In the genomic region with DNA sequence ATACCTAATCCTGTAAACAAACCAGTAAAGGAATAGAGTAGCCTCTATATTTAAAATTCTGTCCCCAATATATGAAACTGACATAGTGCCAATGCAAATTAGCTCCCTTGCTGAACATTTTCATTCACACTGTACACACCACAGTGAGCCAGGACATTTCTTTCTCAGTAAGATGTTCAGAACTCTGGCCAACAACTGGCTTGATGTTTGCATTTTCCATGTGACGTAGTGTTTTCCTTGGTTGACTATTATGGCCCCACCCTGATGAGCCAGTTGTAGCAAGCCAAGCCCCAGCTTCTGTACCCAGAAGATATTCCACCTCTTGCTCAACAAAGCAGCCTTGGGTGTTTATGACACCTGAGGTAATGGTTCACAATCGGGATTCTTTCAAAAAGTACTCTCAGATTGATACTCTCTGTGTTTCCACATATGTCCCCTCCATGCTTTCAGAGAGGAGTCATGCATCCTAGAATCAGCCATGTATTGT, we compare ENCODE assay signal across 9 cellular contexts. TPM values are rescaled to one million over a fixed set of nuclear protein-coding genes. Genes with fewer than 3 reads are reported as not detected.
DNase-seq lines count a peak whose midpoint lies in the region; ATAC-seq and TF ChIP-seq lines count a peak whose summit lies in the region.
"Had no signal": no experiment of that assay in that cellular context is flagged by ENCODE, and none has a peak within 500 bp of the region (broad histone marks: within the 10 kb centered on the region; RNA-seq: fewer than 3 reads in every experiment).

No MANE protein-coding gene starts in this region.

- no peak overlapping the region for H3K4me2 ChIP-seq in parathyroid adenoma (ENCODE audit: low read length)

- peak overlapping the region; percentile 15 for H3K4me3 Mint-ChIP-seq in activated T-helper 1 cell treated with anti-CD3 and anti-CD28 coated beads, Interleukin-12 subunit alpha, Interleukin-12 subunit beta, Interleukin-2, Interleukin-4 antibody, amounts not matched to agents 30 ng/mL and 10 ng/mL and 1 ng/mL, durations not matched to agents 14 hours and 24 hours and 36 hours

- peaks cover 3% of the 10 kb centered on the region for H3K36me3 ChIP-seq in parathyroid adenoma (ENCODE audit: control insufficient read depth, insufficient read depth, low read length)

- H3K27ac Mint-ChIP-seq in activated T-helper 1 cell treated with anti-CD3 and anti-CD28 coated beads, Interleukin-12 subunit alpha, Interleukin-12 subunit beta, Interleukin-2, Interleukin-4 antibody, amounts not matched to agents 30 ng/mL and 10 ng/mL and 1 ng/mL, durations not matched to agents 14 hours and 24 hours and 36 hours: peak overlapping the region; percentile 31

- intact Hi-C loops in activated T-helper 1 cell treated with anti-CD3 and anti-CD28 coated beads, Interleukin-12 subunit alpha, Interleukin-12 subunit beta, Interleukin-2, Interleukin-4 antibody, amounts not matched to agents 30 ng/mL and 10 ng/mL and 1 ng/mL, durations not matched to agents 14 hours and 24 hours and 36 hours (cut with micrococcal nuclease): no loop called here

- ATAC-seq in HG02981 (IDR thresholded peaks at IDR 0.05; ENCODE audit: unreplicated experiment): peak; percentile 48

- H3K27me3 Mint-ChIP-seq in activated T-helper 1 cell treated with anti-CD3 and anti-CD28 coated beads, Interleukin-12 subunit alpha, Interleukin-12 subunit beta, Interleukin-2, Interleukin-4 antibody, amounts not matched to agents 30 ng/mL and 10 ng/mL and 1 ng/mL, durations not matched to agents 14 hours and 24 hours and 36 hours (ENCODE audit: insufficient read depth): no peaks in the 10 kb centered on the region

- DNase-seq in DMS53 (lab: John Stamatoyannopoulos, UW) (peak; percentile 31), DMS53 treated with DMSO at 0.1 percent for 48 hours (lab: John Stamatoyannopoulos, UW; ENCODE audit: unreplicated experiment) (no peak), SIG-M5 (lab: John Stamatoyannopoulos, UW) (no peak), epidermal melanocyte (ENCODE audit: insufficient read length, low spot score) (no peak)
- DNase-seq in activated T-helper 1 cell treated with anti-CD3 and anti-CD28 coated beads, Interleukin-12 subunit alpha, Interleukin-12 subunit beta, Interleukin-2, Interleukin-4 antibody, amounts not matched to agents 30 ng/mL and 10 ng/mL and 1 ng/mL, durations not matched to agents 14 hours and 24 hours and 36 hours (ENCODE audit: low spot score): no peak
- DNase-seq in stimulated activated CD4-positive, alpha-beta T cell treated with anti-CD3 and anti-CD28 coated beads, Interleukin-1b, Interleukin-23, amount 100 ng/mL, for 48 hours: no peak

- no peak overlapping the region for H3K4me3 ChIP-seq in parathyroid adenoma (ENCODE audit: low read depth, low read length)

- peak overlapping the region; percentile 42 for H2AFZ ChIP-seq in parathyroid adenoma

- no peaks in the 10 kb centered on the region for H3K9me3 ChIP-seq in parathyroid adenoma (ENCODE audit: control insufficient read depth, low read length)

- H3K79me2 ChIP-seq in parathyroid adenoma: no peaks in the 10 kb centered on the region

- H3K36me3 Mint-ChIP-seq in activated T-helper 1 cell treated with anti-CD3 and anti-CD28 coated beads, Interleukin-12 subunit alpha, Interleukin-12 subunit beta, Interleukin-2, Interleukin-4 antibody, amounts not matched to agents 30 ng/mL and 10 ng/mL and 1 ng/mL, durations not matched to agents 14 hours and 24 hours and 36 hours (ENCODE audit: low read depth): no peaks in the 10 kb centered on the region

- peaks cover 8% of the 10 kb centered on the region for H3K4me1 ChIP-seq in parathyroid adenoma

- H3K9me3 Mint-ChIP-seq in activated T-helper 1 cell treated with anti-CD3 and anti-CD28 coated beads, Interleukin-12 subunit alpha, Interleukin-12 subunit beta, Interleukin-2, Interleukin-4 antibody, amounts not matched to agents 30 ng/mL and 10 ng/mL and 1 ng/mL, durations not matched to agents 14 hours and 24 hours and 36 hours: no peaks in the 10 kb centered on the region

- no peaks in the 10 kb centered on the region for H3K27me3 ChIP-seq in parathyroid adenoma (ENCODE audit: control insufficient read depth, insufficient read depth, low read length)

- H3K27ac ChIP-seq in parathyroid adenoma: no peak overlapping the region
- H3K27ac ChIP-seq: 22Rv1 had no signal

- peaks cover 33% of the 10 kb centered on the region for H3K4me1 Mint-ChIP-seq in activated T-helper 1 cell treated with anti-CD3 and anti-CD28 coated beads, Interleukin-12 subunit alpha, Interleukin-12 subunit beta, Interleukin-2, Interleukin-4 antibody, amounts not matched to agents 30 ng/mL and 10 ng/mL and 1 ng/mL, durations not matched to agents 14 hours and 24 hours and 36 hours (ENCODE audit: low read depth)

- H3K9ac ChIP-seq in parathyroid adenoma: no peak overlapping the region

- TF ChIP-seq CTCF in parathyroid adenoma (IDR thresholded peaks at IDR 0.05): no peak

RNA-seq across cellular contexts. Expression of gene ANXA1, which starts 17.7 kb away (rescaled TPM):
- 35.2 and 37.8 TPM in 2 replicates for total RNA-seq in activated T-helper 1 cell treated with anti-CD3 and anti-CD28 coated beads, Interleukin-12 subunit alpha, Interleukin-12 subunit beta, Interleukin-2, Interleukin-4 antibody, amounts not matched to agents 30 ng/mL and 10 ng/mL and 1 ng/mL, durations not matched to agents 14 hours and 24 hours and 36 hours
